In genomic region chr14:63470877-63471565, GRCh38 we compare ENCODE assay signal across 10 cellular contexts.
DNase-seq lines count a peak whose midpoint lies in the region; ATAC-seq and TF ChIP-seq lines count a peak whose summit lies in the region.
"Had no signal": no experiment of that assay in that cellular context is flagged by ENCODE, and none has a peak within 500 bp of the region (broad histone marks: within the 10 kb centered on the region; RNA-seq: fewer than 3 reads in every experiment).

No MANE protein-coding gene starts in this region.

- WGBS in mesenchymal stem cell = no CpG with 5 or more reads among the region's 3 CpGs
- WGBS in endodermal cell (ENCODE audit: insufficient coverage in 1 of 2, insufficient read length in 1 of 2), 2 experiments = 80 to 97% methylated on average over 1 to 3 of the region's 3 CpGs

- no peak overlapping the region for H2AFZ ChIP-seq in mesenchymal stem cell (ENCODE audit: low read depth, low read length)

- intact Hi-C loops in activated naive CD4-positive, alpha-beta T cell treated with anti-CD3 and anti-CD28 coated beads for 36 hours (cut with micrococcal nuclease) = loop anchor here (2.0 to 10.0 kb wide), 5 partner anchors 72 to 1536 kb away; partner anchors contain the start of genes ESR2, PPP2R5E and SYNE2

- H3K27me3 Mint-ChIP-seq in activated naive CD8-positive, alpha-beta T cell = no peaks in the 10 kb centered on the region
- H3K27me3 Mint-ChIP-seq in endodermal cell (ENCODE audit: insufficient read depth) = no peaks in the 10 kb centered on the region
- no peaks in the 10 kb centered on the region for H3K27me3 Mint-ChIP-seq in activated naive CD4-positive, alpha-beta T cell treated with anti-CD3 and anti-CD28 coated beads for 36 hours (ENCODE audit: low read depth)
- H3K27me3 Mint-ChIP-seq: naive thymus-derived CD8-positive, alpha-beta T cell had no signal

- H3K27ac ChIP-seq in mesenchymal stem cell (ENCODE audit: low read length, poor library complexity, severe bottlenecking) (peak overlapping the region; percentile 3), endodermal cell (ENCODE audit: low read depth, low read length) (no peak overlapping the region)
- H3K27ac ChIP-seq: SJSA1 had no signal

- H3K27ac Mint-ChIP-seq in activated naive CD8-positive, alpha-beta T cell = peak overlapping the region; percentile 62
- no peak overlapping the region for H3K27ac Mint-ChIP-seq in endodermal cell
- no peak overlapping the region for H3K27ac Mint-ChIP-seq in activated naive CD4-positive, alpha-beta T cell treated with anti-CD3 and anti-CD28 coated beads for 36 hours

- H4K8ac ChIP-seq in mesenchymal stem cell (ENCODE audit: low read length) = no peak overlapping the region

- CTCF ChIA-PET in activated naive CD4-positive, alpha-beta T cell treated with anti-CD3 and anti-CD28 coated beads for 36 hours (lab: Charles Lee) = interaction anchor here (1.3 kb wide), 1 partner anchor 13 kb away, joined by 7 read pairs; no protein-coding TSS in a partner anchor

- DNase-seq in GM03348 (ENCODE audit: low spot score) (peak; percentile 58), mesenchymal stem cell (peak; percentile 82), hippocampal formation (lab: John Stamatoyannopoulos, UW) (no peak), endodermal cell (no peak)
- no peak for DNase-seq in activated naive CD4-positive, alpha-beta T cell treated with anti-CD3 and anti-CD28 coated beads for 36 hours
- DNase-seq: naive thymus-derived CD8-positive, alpha-beta T cell had no signal

- peak; percentile 92 for ATAC-seq in GM21390 (IDR thresholded peaks at IDR 0.05; ENCODE audit: unreplicated experiment)
- peak; percentile 87 for ATAC-seq in HG03521 (IDR thresholded peaks at IDR 0.05; ENCODE audit: unreplicated experiment)

- no peaks in the 10 kb centered on the region for H3K9me3 Mint-ChIP-seq in activated naive CD8-positive, alpha-beta T cell (ENCODE audit: low read depth)
- H3K9me3 Mint-ChIP-seq in endodermal cell = no peaks in the 10 kb centered on the region
- no peaks in the 10 kb centered on the region for H3K9me3 Mint-ChIP-seq in activated naive CD4-positive, alpha-beta T cell treated with anti-CD3 and anti-CD28 coated beads for 36 hours
- H3K9me3 Mint-ChIP-seq: naive thymus-derived CD8-positive, alpha-beta T cell had no signal

- H3K4me2 ChIP-seq in mesenchymal stem cell (ENCODE audit: low read length, poor library complexity, severe bottlenecking) = no peak overlapping the region

- H3K4me1 ChIP-seq in mesenchymal stem cell (ENCODE audit: control insufficient read depth, insufficient read depth, low read depth, low read length) (peaks cover 8% of the 10 kb centered on the region), endodermal cell (ENCODE audit: control insufficient read depth, insufficient read depth, low read length) (peaks cover 12% of the 10 kb centered on the region)

- no peak overlapping the region for H3K14ac ChIP-seq in mesenchymal stem cell (ENCODE audit: low read length in 2 of 2)

- no peak overlapping the region for H3K23ac ChIP-seq in mesenchymal stem cell (ENCODE audit: low read length in 2 of 2)

- H3K18ac ChIP-seq in mesenchymal stem cell (ENCODE audit: low read depth in 1 of 2, low read length in 2 of 2) = no peak overlapping the region

- H3K4me3 ChIP-seq in mesenchymal stem cell (ENCODE audit: insufficient read depth in 1 of 2, low read depth in 1 of 2, low read length in 2 of 2) (no peak overlapping the region), endodermal cell (ENCODE audit: low read length) (no peak overlapping the region)
- H3K4me3 ChIP-seq: SJSA1 had no signal

- H3K27me3 ChIP-seq in mesenchymal stem cell (ENCODE audit: control insufficient read depth in 1 of 2, insufficient read depth in 1 of 2, low read length in 2 of 2) = no peaks in the 10 kb centered on the region
- no peaks in the 10 kb centered on the region for H3K27me3 ChIP-seq in endodermal cell (ENCODE audit: control insufficient read depth, insufficient read depth, low read length, poor library complexity, severe bottlenecking)
- H3K27me3 ChIP-seq: SJSA1 had no signal

- H2AK5ac ChIP-seq in mesenchymal stem cell (ENCODE audit: low read length, severe bottlenecking) = no peak overlapping the region

- no peak overlapping the region for H4K91ac ChIP-seq in mesenchymal stem cell (ENCODE audit: low read length)

- no peak for TF ChIP-seq CTCF in endodermal cell (conservative IDR thresholded peaks at IDR 0.05)

- H2BK15ac ChIP-seq in mesenchymal stem cell (ENCODE audit: low read depth, poor library complexity, severe bottlenecking) = no peak overlapping the region

- H2BK120ac ChIP-seq in mesenchymal stem cell (ENCODE audit: low read depth, low read length) = no peak overlapping the region

- H3K36me3 ChIP-seq in mesenchymal stem cell (ENCODE audit: control insufficient read depth in 1 of 2, insufficient read depth in 2 of 2, low read depth in 1 of 2, low read length in 2 of 2) (no peaks in the 10 kb centered on the region), endodermal cell (ENCODE audit: control insufficient read depth, insufficient read depth, low read length) (no peaks in the 10 kb centered on the region)
- H3K36me3 ChIP-seq: SJSA1 had no signal

- no peak overlapping the region for H2BK5ac ChIP-seq in mesenchymal stem cell (ENCODE audit: low read depth, low read length, poor library complexity, severe bottlenecking)

- H3K4me1 Mint-ChIP-seq in activated naive CD8-positive, alpha-beta T cell (ENCODE audit: low read depth) = peaks cover 60% of the 10 kb centered on the region
- H3K4me1 Mint-ChIP-seq in endodermal cell = peaks cover 20% of the 10 kb centered on the region
- peaks cover 58% of the 10 kb centered on the region for H3K4me1 Mint-ChIP-seq in activated naive CD4-positive, alpha-beta T cell treated with anti-CD3 and anti-CD28 coated beads for 36 hours (ENCODE audit: low read depth)

- no peaks in the 10 kb centered on the region for H3K9me3 ChIP-seq in mesenchymal stem cell (ENCODE audit: control insufficient read depth, low read length)
- H3K9me3 ChIP-seq in endodermal cell (ENCODE audit: control insufficient read depth, low read length) = no peaks in the 10 kb centered on the region
- H3K9me3 ChIP-seq: SJSA1 had no signal

- H3K9ac ChIP-seq in mesenchymal stem cell (ENCODE audit: low read length) (no peak overlapping the region), endodermal cell (ENCODE audit: extremely low read depth, low read length, poor library complexity, severe bottlenecking) (no peak overlapping the region)

- peaks cover 20% of the 10 kb centered on the region for H3K79me1 ChIP-seq in mesenchymal stem cell (replicated peaks; ENCODE audit: low read length, poor library complexity, severe bottlenecking)

- H3K4me3 Mint-ChIP-seq in activated naive CD8-positive, alpha-beta T cell = no peak overlapping the region
- no peak overlapping the region for H3K4me3 Mint-ChIP-seq in endodermal cell
- H3K4me3 Mint-ChIP-seq in activated naive CD4-positive, alpha-beta T cell treated with anti-CD3 and anti-CD28 coated beads for 36 hours = no peak overlapping the region

- H3K36me3 Mint-ChIP-seq in activated naive CD8-positive, alpha-beta T cell = peaks cover 10% of the 10 kb centered on the region
- peaks cover 2% of the 10 kb centered on the region for H3K36me3 Mint-ChIP-seq in endodermal cell (ENCODE audit: low read depth)
- no peaks in the 10 kb centered on the region for H3K36me3 Mint-ChIP-seq in activated naive CD4-positive, alpha-beta T cell treated with anti-CD3 and anti-CD28 coated beads for 36 hours (ENCODE audit: low read depth)

- H3K4ac ChIP-seq in mesenchymal stem cell (ENCODE audit: low read depth in 1 of 2, low read length in 2 of 2) = no peak overlapping the region

- no peak overlapping the region for H2BK12ac ChIP-seq in mesenchymal stem cell (ENCODE audit: low read length in 2 of 2)

Comparison
In these comparisons a context has a peak if more than half of its experiments do, and no peak if none do; other contexts are left out.
1. DNase-seq: peak in GM03348 (single experiment) and mesenchymal stem cell (single experiment); none in hippocampal formation (0 of 2), endodermal cell (single experiment) and activated naive CD4-positive, alpha-beta T cell treated with anti-CD3 and anti-CD28 coated beads for 36 hours (single experiment).